Comparison of ENCODE assay signal across 9 cellular contexts in genomic region chr17:64148699-64149098, GRCh38. TPM values are rescaled to one million over a fixed set of nuclear protein-coding genes. Genes with fewer than 3 reads are reported as not detected.
DNase-seq lines count a peak whose midpoint lies in the region; ATAC-seq and TF ChIP-seq lines count a peak whose summit lies in the region.
"Had no signal": no experiment of that assay in that cellular context is flagged by ENCODE, and none has a peak within 500 bp of the region (broad histone marks: within the 10 kb centered on the region; RNA-seq: fewer than 3 reads in every experiment).

No MANE protein-coding gene starts in this region.

- H3K4me3 ChIP-seq in AG04450 (ENCODE audit: low read depth, low read length) (no peak overlapping the region), SU-DHL-6 (ENCODE audit: insufficient read depth, low read length, poor library complexity, severe bottlenecking) (no peak overlapping the region), hepatocyte (no peak overlapping the region)
- H3K4me3 ChIP-seq: SJSA1 had no signal

- H3K27me3 Mint-ChIP-seq in T-cell, result no peaks in the 10 kb centered on the region

- H3K36me3 ChIP-seq in SU-DHL-6 (ENCODE audit: low read length), result peaks cover 10% of the 10 kb centered on the region; the same call in 1 of the 2 replicates
- no peaks in the 10 kb centered on the region for H3K36me3 ChIP-seq in hepatocyte (replicated peaks; ENCODE audit: insufficient read depth, low read depth)

- no peak overlapping the region for H3K9ac ChIP-seq in SU-DHL-6 (ENCODE audit: low read length)

- no peaks in the 10 kb centered on the region for H3K9me2 ChIP-seq in SU-DHL-6 (replicated peaks; ENCODE audit: insufficient read depth, low read length)
- H3K9me2 ChIP-seq in hepatocyte (replicated peaks; ENCODE audit: insufficient read depth), result no peaks in the 10 kb centered on the region

- peaks cover 24 to 28% (median 24%) of the 10 kb centered on the region in 3 donors for H3K4me1 Mint-ChIP-seq in T-cell

- peak overlapping the region in 1 of 2 donors; percentile 77 for H3K27ac Mint-ChIP-seq in T-cell

- H3K79me2 ChIP-seq in SU-DHL-6 (ENCODE audit: insufficient read depth, low read length), result peaks cover 13% of the 10 kb centered on the region; the same call in 1 of the 2 replicates
- H3K79me2 ChIP-seq in hepatocyte, result peaks cover 7% of the 10 kb centered on the region

- H2AFZ ChIP-seq in SU-DHL-6 (ENCODE audit: low read depth, low read length, severe bottlenecking) (no peak overlapping the region), hepatocyte (no peak overlapping the region)

- H3K36me3 Mint-ChIP-seq in T-cell, result peaks cover 23% of the 10 kb centered on the region

- POLR2A ChIA-PET in AG04450 (lab: Yijun Ruan, JAX), result interaction anchor here (0.8 to 1.6 kb wide), 2 partner anchors 29 to 52 kb away, joined by 5 read pairs; no protein-coding TSS in a partner anchor
- POLR2A ChIA-PET in GM10248 (lab: Yijun Ruan, JAX), result interaction anchor here (0.6 kb wide), 1 partner anchor 299 kb away, joined by 6 read pairs; no protein-coding TSS in a partner anchor
- POLR2A ChIA-PET in T-cell (lab: Charles Lee), result interaction anchor here in 1 of 2 donors (0.6 kb wide), 1 partner anchor 98 kb away, joined by 3 read pairs; no protein-coding TSS in a partner anchor

- ATAC-seq in T-cell (replicated peaks in 1 of 4), result no peak

- no peak overlapping the region for H3K4me2 ChIP-seq in SU-DHL-6 (ENCODE audit: low read depth, low read length, poor library complexity, severe bottlenecking)
- H3K4me2 ChIP-seq in hepatocyte, result no peak overlapping the region

- H3K9me3 ChIP-seq in AG04450 (ENCODE audit: control insufficient read depth, insufficient read depth, low read length) (peaks cover 3% of the 10 kb centered on the region; the same call in 1 of the 2 replicates), SU-DHL-6 (ENCODE audit: insufficient read depth, low read length) (no peaks in the 10 kb centered on the region), hepatocyte (ENCODE audit: low read depth) (no peaks in the 10 kb centered on the region)
- H3K9me3 ChIP-seq: SJSA1 had no signal

- 91% methylated on average over 4 of the region's 4 CpGs for WGBS in hepatocyte (ENCODE audit: low lambda C conversion rate, missing lambda C conversion rate)

- H3K4me3 Mint-ChIP-seq in T-cell, result peak overlapping the region in 1 of 3 donors; percentile 22

- DNase-seq in AG04450 (ENCODE audit: low read depth, low spot score) (no peak), hepatocyte (ENCODE audit: low spot score) (no peak), epidermal melanocyte (ENCODE audit: insufficient read length, low spot score) (no peak), GDM1 (lab: John Stamatoyannopoulos, UW) (no peak), GM10248 (ENCODE audit: extremely low spot score) (no peak), T-cell (no peak)

- H3K9me3 Mint-ChIP-seq in T-cell, result no peaks in the 10 kb centered on the region

- H3K4me1 ChIP-seq in hepatocyte (ENCODE audit: insufficient read depth), result peaks cover 12% of the 10 kb centered on the region

- CTCF ChIA-PET in AG04450 (lab: Charles Lee) (interaction anchor here (1.1 to 1.8 kb wide), 4 partner anchors 15 to 133 kb away, joined by 3 to 6 read pairs (median 5); no protein-coding TSS in a partner anchor), GM10248 (lab: Yijun Ruan, JAX) (interaction anchor here (1.2 to 4.0 kb wide), 9 partner anchors 8 to 258 kb away, joined by 3 to 32 read pairs (median 4); no protein-coding TSS in a partner anchor), T-cell (lab: Charles Lee) (interaction anchor here (0.5 to 2.6 kb wide), 6 partner anchors 15 to 1601 kb away, joined by 3 to 11 read pairs (median 3); no protein-coding TSS in a partner anchor)

- TF ChIP-seq CTCF in AG04450 (IDR thresholded peaks at IDR 0.05; ENCODE audit: low read depth, low read length), result no peak
- no peak for TF ChIP-seq CTCF in SU-DHL-6 (IDR thresholded peaks at IDR 0.05; ENCODE audit: insufficient read depth, low read length, poor library complexity, severe bottlenecking)
- TF ChIP-seq CTCF in hepatocyte (IDR thresholded peaks at IDR 0.05; ENCODE audit: poor library complexity), result no peak
- no peak for TF ChIP-seq CTCF in GM10248 (IDR thresholded peaks at IDR 0.05; ENCODE audit: control extremely low read depth, extremely low read depth, low read depth, missing control alignments)

- peaks cover 42% of the 10 kb centered on the region for H3F3A ChIP-seq in SU-DHL-6 (ENCODE audit: insufficient read depth)

- peak; percentile 25 for TF ChIP-seq POLR2A in GM15510 (IDR thresholded peaks at IDR 0.05; ENCODE audit: borderline replicate concordance, extremely low read depth, insufficient read length)

- H3K27ac ChIP-seq in AG04450 (ENCODE audit: low read depth, low read length), result peak overlapping the region; percentile 34
- peak overlapping the region; percentile 87; the same call in 1 of the 2 replicates for H3K27ac ChIP-seq in SU-DHL-6 (ENCODE audit: low read depth, low read length)
- H3K27ac ChIP-seq in hepatocyte, result peak overlapping the region; percentile 93
- H3K27ac ChIP-seq: SJSA1 had no signal

- H3K27me3 ChIP-seq in AG04450 (ENCODE audit: control insufficient read depth, insufficient read depth, low read length) (no peaks in the 10 kb centered on the region), SU-DHL-6 (ENCODE audit: low read length) (no peaks in the 10 kb centered on the region), hepatocyte (no peaks in the 10 kb centered on the region)
- H3K27me3 ChIP-seq: SJSA1 had no signal

- no peaks in the 10 kb centered on the region for H4K20me1 ChIP-seq in SU-DHL-6 (ENCODE audit: low read depth, low read length)
- H4K20me1 ChIP-seq in hepatocyte (ENCODE audit: insufficient read depth, poor library complexity, severe bottlenecking), result no peaks in the 10 kb centered on the region

RNA-seq across cellular contexts. Expression of gene ERN1, which starts 18.8 kb away (rescaled TPM):
- polyA plus RNA-seq in AG04450 (2011; rRNA removed), result 4.5 and 4.7 TPM in 2 replicates
- polyA minus RNA-seq in AG04450 (2011; rRNA and poly(A)+ RNA removed), result 7.9 and 10.2 TPM in 2 replicates
- total RNA-seq in hepatocyte, result 10.3 and 14.3 TPM in 2 replicates
- 16.5 and 19.4 TPM in 2 replicates for polyA plus RNA-seq in hepatocyte
- 100 to 1,000 TPM in 3 of 5 donors, 10 to 100 TPM in 2; 71.2 to 146 (median 112) TPM for total RNA-seq in T-cell

Comparison
In these comparisons a context has a peak if more than half of its experiments do, and no peak if none do; other contexts are left out.
1. H3K27ac ChIP-seq: peak in every context shown above with its lines; median percentile 93 in hepatocyte; 87 in SU-DHL-6; 34 in AG04450.